ENCODE assay signal across 23 cellular contexts in genomic region chr10:109941193-109941872, GRCh38. TPM values are rescaled to one million over a fixed set of nuclear protein-coding genes. Genes with fewer than 3 reads are reported as not detected.
A peak's percentile ranks its signal among the peaks of the same experiment; 100 is the strongest.
DNase-seq lines count a peak whose midpoint lies in the region; ATAC-seq lines count a peak whose summit lies in the region.
"Had no signal": no experiment of that assay in that cellular context is flagged by ENCODE, and none has a peak within 500 bp of the region (broad histone marks: within the 10 kb centered on the region; RNA-seq: fewer than 3 reads in every experiment).

No MANE protein-coding gene starts in this region.

- H3K4me1 Mint-ChIP-seq in activated T-helper 17 cell treated with anti-CD3 and anti-CD28 coated beads, Interleukin-2, amount 50 U/mL, for 72 hours, result peaks cover 38% of the 10 kb centered on the region

- H3K9me3 Mint-ChIP-seq in activated T-helper 17 cell treated with anti-CD3 and anti-CD28 coated beads, Interleukin-2, amount 50 U/mL, for 72 hours, result no peaks in the 10 kb centered on the region
- H3K9me3 Mint-ChIP-seq: activated naive CD4-positive, alpha-beta T cell treated with anti-CD3 and anti-CD28 coated beads, Interleukin-2, amount 10 ng/mL, durations not matched to agents 7 days and 5 days; natural killer cell treated with Interleukin-12 subunit alpha and Interleukin-12 subunit beta and Interleukin-15 and Interleukin-18, amount 100 ng/mL, for 72 hours; stimulated activated naive CD8-positive, alpha-beta T cell treated with anti-CD3 and anti-CD28 coated beads, Interleukin-15, amount 100 ng/mL, for 72 hours had no signal

- no peaks in the 10 kb centered on the region for H3K27me3 Mint-ChIP-seq in activated T-helper 17 cell treated with anti-CD3 and anti-CD28 coated beads, Interleukin-2, amount 50 U/mL, for 72 hours
- H3K27me3 Mint-ChIP-seq: activated CD4-positive, alpha-beta T cell treated with anti-CD3 and anti-CD28 coated beads for 36 hours; stimulated activated naive CD8-positive, alpha-beta T cell treated with anti-CD3 and anti-CD28 coated beads, Interleukin-15, amount 100 ng/mL, for 72 hours had no signal

- no peak overlapping the region for H3K4me3 Mint-ChIP-seq in activated T-helper 17 cell treated with anti-CD3 and anti-CD28 coated beads, Interleukin-2, amount 50 U/mL, for 72 hours
- H3K4me3 Mint-ChIP-seq: activated CD4-positive, alpha-beta T cell treated with anti-CD3 and anti-CD28 coated beads for 36 hours; activated CD8-positive, alpha-beta T cell treated with anti-CD3 and anti-CD28 coated beads, Interleukin-2, amount 10 ng/mL, durations not matched to agents 7 days and 5 days; activated naive CD4-positive, alpha-beta T cell treated with anti-CD3 and anti-CD28 coated beads, Interleukin-2, amount 10 ng/mL, durations not matched to agents 7 days and 5 days; natural killer cell treated with Interleukin-12 subunit alpha and Interleukin-12 subunit beta and Interleukin-15 and Interleukin-18, amount 100 ng/mL, for 72 hours; stimulated activated naive CD8-positive, alpha-beta T cell treated with anti-CD3 and anti-CD28 coated beads, Interleukin-15, amount 100 ng/mL, for 72 hours had no signal

- no peaks in the 10 kb centered on the region for H3K36me3 Mint-ChIP-seq in activated T-helper 17 cell treated with anti-CD3 and anti-CD28 coated beads, Interleukin-2, amount 50 U/mL, for 72 hours (ENCODE audit: low read depth)
- H3K36me3 Mint-ChIP-seq: activated naive CD4-positive, alpha-beta T cell treated with anti-CD3 and anti-CD28 coated beads, Interleukin-2, amount 10 ng/mL, durations not matched to agents 7 days and 5 days; natural killer cell treated with Interleukin-12 subunit alpha and Interleukin-12 subunit beta and Interleukin-15 and Interleukin-18, amount 100 ng/mL, for 72 hours had no signal

- peak; percentile 35 for DNase-seq in NCI-H146 (lab: John Stamatoyannopoulos, UW)
- peak; percentile 11 for DNase-seq in kidney tubule cell (ENCODE audit: low spot score)
- peak; percentile 45 for DNase-seq in renal cortical epithelial cell (ENCODE audit: low read depth)
- no peak for DNase-seq in NCI-H2081 (lab: John Stamatoyannopoulos, UW)
- DNase-seq in DMS114 treated with DMSO at 0.1 percent for 48 hours (lab: John Stamatoyannopoulos, UW; ENCODE audit: unreplicated experiment), result no peak
- DNase-seq: activated CD4-positive, alpha-beta T cell treated with anti-CD3 and anti-CD28 coated beads for 36 hours; activated CD8-positive, alpha-beta T cell treated with anti-CD3 and anti-CD28 coated beads, Interleukin-2, amount 10 ng/mL, durations not matched to agents 7 days and 5 days; activated naive CD4-positive, alpha-beta T cell treated with anti-CD3 and anti-CD28 coated beads, Interleukin-2, amount 10 ng/mL, durations not matched to agents 7 days and 5 days; adrenal gland; DMS153; Kasumi-1; mucosa of descending colon; NCI-H1436; NCI-H2107; pancreas; spleen; stimulated activated CD4-positive, alpha-beta T cell treated with anti-CD3 and anti-CD28 coated beads, Interleukin-2, amount 100 ng/mL, for 24 hours; stimulated activated CD8-positive, alpha-beta memory T cell treated with anti-CD3 and anti-CD28 coated beads, Interleukin-4, amount 100 ng/mL, for 48 hours; stimulated activated naive CD8-positive, alpha-beta T cell treated with anti-CD3 and anti-CD28 coated beads, Interleukin-15, amount 100 ng/mL, for 72 hours; SW 1271 had no signal

- H3K27ac Mint-ChIP-seq in activated T-helper 17 cell treated with anti-CD3 and anti-CD28 coated beads, Interleukin-2, amount 50 U/mL, for 72 hours, result peak overlapping the region; percentile 37
- H3K27ac Mint-ChIP-seq: activated CD4-positive, alpha-beta T cell treated with anti-CD3 and anti-CD28 coated beads for 36 hours; activated CD8-positive, alpha-beta T cell treated with anti-CD3 and anti-CD28 coated beads, Interleukin-2, amount 10 ng/mL, durations not matched to agents 7 days and 5 days; activated naive CD4-positive, alpha-beta T cell treated with anti-CD3 and anti-CD28 coated beads, Interleukin-2, amount 10 ng/mL, durations not matched to agents 7 days and 5 days; natural killer cell treated with Interleukin-12 subunit alpha and Interleukin-12 subunit beta and Interleukin-15 and Interleukin-18, amount 100 ng/mL, for 72 hours; stimulated activated naive CD8-positive, alpha-beta T cell treated with anti-CD3 and anti-CD28 coated beads, Interleukin-15, amount 100 ng/mL, for 72 hours had no signal

- ATAC-seq in activated T-helper 17 cell treated with anti-CD3 and anti-CD28 coated beads, Interleukin-2, amount 50 U/mL, for 72 hours (replicated peaks), result no peak
- no peak for ATAC-seq in GM21786 (IDR thresholded peaks at IDR 0.05; ENCODE audit: unreplicated experiment)
- ATAC-seq: activated CD4-positive, alpha-beta T cell treated with anti-CD3 and anti-CD28 coated beads for 36 hours; activated CD8-positive, alpha-beta T cell treated with anti-CD3 and anti-CD28 coated beads, Interleukin-2, amount 10 ng/mL, durations not matched to agents 7 days and 5 days; mucosa of descending colon; natural killer cell treated with Interleukin-12 subunit alpha and Interleukin-12 subunit beta and Interleukin-15 and Interleukin-18, amount 100 ng/mL, for 72 hours; pancreas; stimulated activated naive CD8-positive, alpha-beta T cell treated with anti-CD3 and anti-CD28 coated beads, Interleukin-15, amount 100 ng/mL, for 72 hours had no signal

RNA-seq across cellular contexts. Expression of gene XPNPEP1, which starts 18.0 kb away (rescaled TPM):
- 100 to 1,000 TPM in 1 of 2 donors, 10 to 100 TPM in 1; 97.5 to 108 TPM for total RNA-seq in activated T-helper 17 cell treated with anti-CD3 and anti-CD28 coated beads, Interleukin-2, amount 50 U/mL, for 72 hours
- 121 and 123 TPM in 2 replicates for total RNA-seq in renal cortical epithelial cell

Comparison
In these comparisons a context has a peak if more than half of its experiments do, and no peak if none do; other contexts are left out.
1. DNase-seq: peak in NCI-H146 (single experiment), kidney tubule cell (single experiment) and renal cortical epithelial cell (single experiment); none in NCI-H2081 (0 of 2) and DMS114 treated with DMSO at 0.1 percent for 48 hours (single experiment).